Comparison of ENCODE assay signal across 26 cellular contexts in genomic region chr10:63987212-63987611, GRCh38.
A peak's percentile ranks its signal among the peaks of the same experiment; 100 is the strongest.
DNase-seq lines count a peak whose midpoint lies in the region; ATAC-seq and TF ChIP-seq lines count a peak whose summit lies in the region.
"Had no signal": no experiment of that assay in that cellular context is flagged by ENCODE, and none has a peak within 500 bp of the region (broad histone marks: within the 10 kb centered on the region; RNA-seq: fewer than 3 reads in every experiment).

No MANE protein-coding gene starts in this region.

- CTCF ChIA-PET in Calu3 (lab: Charles Lee): no interaction called here

- H3K9ac ChIP-seq in colonic mucosa (ENCODE audit: low read depth in 2 of 2, low read length in 2 of 2): no peak overlapping the region

- intact Hi-C loops in Calu3 (cut with micrococcal nuclease; ENCODE audit: unreplicated experiment) (no loop called here), colonic mucosa (cut with DNase I) (no loop called here)

- no peak overlapping the region for H3K27ac Mint-ChIP-seq in Calu3 (ENCODE audit: unreplicated experiment)
- H3K27ac Mint-ChIP-seq: CD8-positive, alpha-beta memory T cell; nephron; WTC11 had no signal

- no peak overlapping the region for H3K27ac ChIP-seq in colonic mucosa
- H3K27ac ChIP-seq: body of pancreas, ovary had no signal

- peaks cover 21% of the 10 kb centered on the region for H3K27me3 Mint-ChIP-seq in Calu3 (ENCODE audit: unreplicated experiment)
- H3K27me3 Mint-ChIP-seq: CD8-positive, alpha-beta memory T cell had no signal

- no peaks in the 10 kb centered on the region for H3K4me1 Mint-ChIP-seq in Calu3 (ENCODE audit: low read depth, unreplicated experiment)
- H3K4me1 Mint-ChIP-seq: CD8-positive, alpha-beta memory T cell; nephron; WTC11 had no signal

- H3K36me3 ChIP-seq in colonic mucosa: no peaks in the 10 kb centered on the region
- H3K36me3 ChIP-seq: ovary had no signal

- no TSS peak for BruUV-seq in Calu3 (replicated peaks; lab: Mats Ljungman, UMichigan)

- H3K4me1 ChIP-seq in colonic mucosa: no peaks in the 10 kb centered on the region
- H3K4me1 ChIP-seq: body of pancreas had no signal

- DNase-seq in Calu3 (no peak), cardiac fibroblast (ENCODE audit: low read depth in 2 of 2) (no peak), retinal pigment epithelial cell (ENCODE audit: low read depth) (no peak), colonic mucosa (no peak)
- DNase-seq: activated CD4-positive, alpha-beta T cell treated with anti-CD3 and anti-CD28 coated beads, Interleukin-2, amount 50 U/mL, for 1 hour; activated T-cell treated with anti-CD3 and anti-CD28 coated beads, Interleukin-2, amount 50 U/mL, for 4 hours; body of pancreas; CD8-positive, alpha-beta memory T cell; effector CD8-positive, alpha-beta T cell; mucosa of descending colon; NCI-H1417 treated with DMSO at 0.1 percent for 48 hours; NCI-H2081; NCI-H345; NCI-H748 treated with DMSO at 0.1 percent for 48 hours; ovary; T-helper 9 cell; trophoblast cell had no signal

- TF ChIP-seq CTCF in Calu3 (IDR thresholded peaks at IDR 0.05; ENCODE audit: unreplicated experiment) (peak; percentile 22), LNCAP (IDR thresholded peaks at IDR 0.05) (peak; percentile 31; the same call in 1 of the 2 replicates), cardiac fibroblast (IDR thresholded peaks at IDR 0.05; ENCODE audit: low read depth, low read length) (peak; percentile 1), retinal pigment epithelial cell (conservative IDR thresholded peaks at IDR 0.05; ENCODE audit: low read depth, low read length) (peak; percentile 25), colonic mucosa (IDR thresholded peaks at IDR 0.05) (no peak)

- no peaks in the 10 kb centered on the region for H3K9me3 ChIP-seq in colonic mucosa
- H3K9me3 ChIP-seq: body of pancreas, ovary had no signal

- no peaks in the 10 kb centered on the region for H3K36me3 Mint-ChIP-seq in Calu3 (ENCODE audit: insufficient read depth, unreplicated experiment)
- H3K36me3 Mint-ChIP-seq: CD8-positive, alpha-beta memory T cell had no signal

- no peak overlapping the region for H3K4me3 Mint-ChIP-seq in Calu3 (ENCODE audit: low read depth, unreplicated experiment)
- H3K4me3 Mint-ChIP-seq: activated T-cell treated with anti-CD3 and anti-CD28 coated beads, Interleukin-2, amount 50 U/mL, for 4 hours; CD8-positive, alpha-beta memory T cell; nephron; WTC11 had no signal

- H3K9me3 Mint-ChIP-seq in Calu3 (ENCODE audit: low read depth, unreplicated experiment): peaks cover 2% of the 10 kb centered on the region
- H3K9me3 Mint-ChIP-seq: activated T-cell treated with anti-CD3 and anti-CD28 coated beads, Interleukin-2, amount 50 U/mL, for 4 hours had no signal

- H3K27me3 ChIP-seq in colonic mucosa: no peaks in the 10 kb centered on the region
- H3K27me3 ChIP-seq: body of pancreas, ovary had no signal

- H3K4me3 ChIP-seq in cardiac fibroblast (replicated peaks in 1 of 2; ENCODE audit: low read depth in 2 of 2, low read length in 2 of 2): no peak overlapping the region
- no peak overlapping the region for H3K4me3 ChIP-seq in retinal pigment epithelial cell (ENCODE audit: low read length)
- H3K4me3 ChIP-seq in colonic mucosa: no peak overlapping the region
- H3K4me3 ChIP-seq: body of pancreas, lung, mucosa of descending colon, ovary, smooth muscle cell had no signal

- ATAC-seq in GM19023 (IDR thresholded peaks at IDR 0.05; ENCODE audit: unreplicated experiment) (no peak), HG03571 (IDR thresholded peaks at IDR 0.05; ENCODE audit: unreplicated experiment) (no peak)
- ATAC-seq: activated T-cell treated with anti-CD3 and anti-CD28 coated beads, Interleukin-2, amount 50 U/mL, for 4 hours; body of pancreas; esophagus mucosa; mucosa of descending colon; Right ventricle myocardium inferior; WTC11 had no signal
